In the genomic region with DNA sequence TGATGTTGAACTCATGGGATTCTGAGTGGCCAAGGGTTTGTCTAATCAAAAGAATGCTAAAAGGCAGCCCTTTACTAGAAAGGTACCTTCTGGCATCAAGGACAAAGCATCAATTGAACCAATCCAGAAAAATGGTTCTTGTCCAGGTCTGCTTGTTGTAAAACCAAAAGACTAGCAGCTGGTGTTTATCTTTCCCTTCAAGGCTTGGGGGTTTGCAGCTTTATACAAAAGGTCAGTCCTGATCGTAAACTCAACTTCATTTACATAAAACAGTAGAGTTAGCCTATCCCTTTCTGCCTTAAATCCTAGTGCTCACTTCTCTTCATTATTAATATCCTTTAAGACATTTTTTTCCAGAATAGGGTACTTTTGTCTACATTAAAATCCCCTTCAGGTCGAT, we compare ENCODE assay signal across 21 cellular contexts.
"Had no signal": no experiment of that assay in that cellular context is flagged by ENCODE, and none has a peak within 500 bp of the region (broad histone marks: within the 10 kb centered on the region; RNA-seq: fewer than 3 reads in every experiment).

No MANE protein-coding gene starts in this region.

- H3K4me3 ChIP-seq: coronary artery, dorsolateral prefrontal cortex, gastrocnemius medialis, heart right ventricle, left lung, lung, psoas muscle, right lobe of liver, testis, transverse colon had no signal

- H3K9me3 ChIP-seq: gastrocnemius medialis, heart right ventricle, left lung, psoas muscle, right lobe of liver, testis, transverse colon had no signal

- ATAC-seq: esophagus mucosa; gastrocnemius medialis; heart right ventricle; left lung; psoas muscle; right lobe of liver; stimulated activated naive B cell treated with anti-CD40 and anti-IgM and Interleukin-4, amounts not matched to agents 10 μg/mL and 1 μg/mL and 100 μg/mL, for 72 hours; stimulated activated naive CD8-positive, alpha-beta T cell treated with anti-CD3 and anti-CD28 coated beads, Interleukin-15, amount 100 ng/mL, for 72 hours had no signal

- H3K4me1 ChIP-seq: gastrocnemius medialis, heart right ventricle, psoas muscle, right lobe of liver, testis, transverse colon had no signal

- H3K27me3 ChIP-seq: dorsolateral prefrontal cortex, gastrocnemius medialis, heart right ventricle, left lung, right lobe of liver, testis, transverse colon had no signal

- H3K36me3 ChIP-seq: gastrocnemius medialis, heart right ventricle, left lung, right lobe of liver, transverse colon had no signal

- H3K27ac ChIP-seq: coronary artery, dorsolateral prefrontal cortex, gastrocnemius medialis, heart right ventricle, left lung, psoas muscle, right lobe of liver, testis, transverse colon had no signal

- DNase-seq: dorsolateral prefrontal cortex; effector CD8-positive, alpha-beta T cell; gastrocnemius medialis; heart right ventricle; hypothalamus; left lung; mesenchymal stem cell; midbrain; naive B cell; psoas muscle; retina; right lobe of liver; stimulated activated CD4-positive, alpha-beta T cell treated with anti-CD3 and anti-CD28 coated beads, Interleukin-2, amount 100 ng/mL, for 24 hours; stimulated activated CD4-positive, alpha-beta T cell treated with anti-CD3 and anti-CD28 coated beads, Interleukin-4, amount 100 ng/mL, for 4 hours; stimulated activated naive B cell treated with anti-CD40 and anti-IgM and Interleukin-4, amounts not matched to agents 10 μg/mL and 1 μg/mL and 100 μg/mL, for 72 hours; stimulated activated naive CD8-positive, alpha-beta T cell treated with anti-CD3 and anti-CD28 coated beads, Interleukin-15, amount 100 ng/mL, for 72 hours; testis; transverse colon had no signal
